In genomic region chr6:127516676-127517273, GRCh38 we compare ENCODE assay signal across 8 cellular contexts. TPM values are rescaled to one million over a fixed set of nuclear protein-coding genes. Genes with fewer than 3 reads are reported as not detected.
DNase-seq lines count a peak whose midpoint lies in the region; ATAC-seq and TF ChIP-seq lines count a peak whose summit lies in the region.

No MANE protein-coding gene starts in this region.

- H3K9ac ChIP-seq in liver (ENCODE audit: low read depth in 1 of 2, low read length in 2 of 2) = no peak overlapping the region

- H3K27me3 ChIP-seq in liver (ENCODE audit: control insufficient read depth in 4 of 4, insufficient read depth in 4 of 4, low read length in 3 of 4) = peaks cover 0 to 30% (median 12%) of the 10 kb centered on the region in 4 donors

- ATAC-seq in GM18508 (IDR thresholded peaks at IDR 0.05; ENCODE audit: insufficient read depth, unreplicated experiment) (peak; percentile 56), HG02973 (IDR thresholded peaks at IDR 0.05; ENCODE audit: unreplicated experiment) (peak; percentile 64)

- H3K9me3 ChIP-seq in liver (ENCODE audit: control insufficient read depth in 4 of 4, low read length in 3 of 4) = no peaks in the 10 kb centered on the region

- TF ChIP-seq CTCF in VCaP (conservative IDR thresholded peaks at IDR 0.05) = peak; percentile 91
- TF ChIP-seq CTCF in liver (IDR thresholded peaks at IDR 0.05; ENCODE audit: low read depth, low read length, missing input control) = peak; percentile 53

- peak in 1 of 2 donors; percentile 14 for TF ChIP-seq RAD21 in liver (IDR thresholded peaks at IDR 0.05)

- peak; percentile 62 for DNase-seq in AG08395 (ENCODE audit: low spot score)
- peak; percentile 83 for DNase-seq in NCI-H146 treated with DMSO at 0.1 percent for 48 hours (lab: John Stamatoyannopoulos, UW; ENCODE audit: unreplicated experiment)
- DNase-seq in dedifferentiated amniotic fluid mesenchymal stem cell (ENCODE audit: extremely low spot score) = peak; percentile 25
- DNase-seq in stimulated activated CD8-positive, alpha-beta memory T cell treated with anti-CD3 and anti-CD28 coated beads, Interleukin-4, amount 100 ng/mL, for 24 hours (ENCODE audit: low read depth) = peak; percentile 15

- H3K27ac ChIP-seq in VCaP = peak overlapping the region; percentile 98
- H3K27ac ChIP-seq in liver (ENCODE audit: low read depth in 1 of 2, low read length in 2 of 2) = no peak overlapping the region

- 14% methylated on average over 6 of the region's 6 CpGs for WGBS in liver

- H3K4me1 ChIP-seq in liver (ENCODE audit: control insufficient read depth in 4 of 4, insufficient read depth in 4 of 4, low read length in 3 of 4) = peaks cover 11 to 28% (median 16%) of the 10 kb centered on the region in 4 donors

- no peaks in the 10 kb centered on the region for H3K36me3 ChIP-seq in liver (ENCODE audit: control insufficient read depth in 4 of 4, insufficient read depth in 3 of 4, low read depth in 1 of 4, low read length in 3 of 4)

- peak overlapping the region in 1 of 3 donors; percentile 65 for H3K4me3 ChIP-seq in liver (ENCODE audit: low read depth in 1 of 3, low read length in 3 of 3)

TF ChIP-seq in liver, 16 proteins besides CTCF, POLR2A, EP300 and RAD21:
- TF ChIP-seq TAF1 (conservative IDR thresholded peaks at IDR 0.05) (no peak), HNF4G (IDR thresholded peaks at IDR 0.05) (no peak), REST (IDR thresholded peaks at IDR 0.05) (no peak), FOXA1 (IDR thresholded peaks at IDR 0.05) (no peak), FOXA2 (IDR thresholded peaks at IDR 0.05) (no peak), MAX (IDR thresholded peaks at IDR 0.05) (no peak), RXRA (IDR thresholded peaks at IDR 0.05) (no peak), SP1 (IDR thresholded peaks at IDR 0.05) (no peak), GABPA (IDR thresholded peaks at IDR 0.05 in 1 of 2, conservative IDR thresholded peaks at IDR 0.05 in 1 of 2) (no peak), ATF3 (IDR thresholded peaks at IDR 0.05) (no peak), YY1 (IDR thresholded peaks at IDR 0.05) (no peak), HNF4A (conservative IDR thresholded peaks at IDR 0.05) (no peak), ZBTB33 (IDR thresholded peaks at IDR 0.05) (no peak), JUND (IDR thresholded peaks at IDR 0.05) (no peak), NR2F2 (IDR thresholded peaks at IDR 0.05) (no peak), EGR1 (IDR thresholded peaks at IDR 0.05; ENCODE audit: low read depth in 2 of 2) (no peak)

RNA-seq across cellular contexts. Expression of gene KIAA0408, which starts 57.6 kb away (rescaled TPM):
- under 1 TPM in 1 of 2 donors, not detected in 1; 0.28 TPM for total RNA-seq in liver
- under 1 TPM in 1 of 2 donors, not detected in 1; 0.07 TPM for polyA plus RNA-seq in liver

Comparison
In these comparisons a context has a peak if more than half of its experiments do, and no peak if none do; other contexts are left out.
1. DNase-seq: peak in every context shown above with its lines; median percentile 83 in NCI-H146 treated with DMSO at 0.1 percent for 48 hours; 62 in AG08395; 25 in dedifferentiated amniotic fluid mesenchymal stem cell; 15 in stimulated activated CD8-positive, alpha-beta memory T cell treated with anti-CD3 and anti-CD28 coated beads, Interleukin-4, amount 100 ng/mL, for 24 hours.